ENCODE assay signal across 8 cellular contexts in genomic region chr6:85678602-85679444, GRCh38. TPM values are rescaled to one million over a fixed set of nuclear protein-coding genes. Genes with fewer than 3 reads are reported as not detected.
DNase-seq lines count a peak whose midpoint lies in the region; TF ChIP-seq lines count a peak whose summit lies in the region.

No MANE protein-coding gene starts in this region.

- peaks cover 4% of the 10 kb centered on the region for H3K27me3 Mint-ChIP-seq in activated naive CD4-positive, alpha-beta T cell treated with anti-CD3 and anti-CD28 coated beads, Interleukin-2, amount 10 ng/mL, durations not matched to agents 7 days and 5 days

- TF ChIP-seq CTCF in HFF-Myc (IDR thresholded peaks at IDR 0.05; ENCODE audit: low read depth, low read length, missing control alignments) = no peak

- H3K4me1 ChIP-seq in SJSA1 (replicated peaks) = peaks cover 23% of the 10 kb centered on the region

- peaks cover 47% of the 10 kb centered on the region for H3K36me3 ChIP-seq in SJSA1

- no peaks in the 10 kb centered on the region for H3K9me3 ChIP-seq in SJSA1 (replicated peaks)

- H3K4me3 Mint-ChIP-seq in activated naive CD4-positive, alpha-beta T cell treated with anti-CD3 and anti-CD28 coated beads, Interleukin-2, amount 10 ng/mL, durations not matched to agents 7 days and 5 days = peak overlapping the region; percentile 91

- peaks cover 51% of the 10 kb centered on the region for H3K4me1 Mint-ChIP-seq in activated naive CD4-positive, alpha-beta T cell treated with anti-CD3 and anti-CD28 coated beads, Interleukin-2, amount 10 ng/mL, durations not matched to agents 7 days and 5 days

- peaks cover 4% of the 10 kb centered on the region for H3K9me3 Mint-ChIP-seq in activated naive CD4-positive, alpha-beta T cell treated with anti-CD3 and anti-CD28 coated beads, Interleukin-2, amount 10 ng/mL, durations not matched to agents 7 days and 5 days

- peaks cover 52% of the 10 kb centered on the region for H3K36me3 Mint-ChIP-seq in activated naive CD4-positive, alpha-beta T cell treated with anti-CD3 and anti-CD28 coated beads, Interleukin-2, amount 10 ng/mL, durations not matched to agents 7 days and 5 days

- peak overlapping the region; percentile 95 for H3K4me3 ChIP-seq in HFF-Myc (replicated peaks; ENCODE audit: low read depth, low read length)
- H3K4me3 ChIP-seq in SJSA1 = peak overlapping the region; percentile 74

- H3K27me3 ChIP-seq in SJSA1 (replicated peaks) = no peaks in the 10 kb centered on the region

- peak overlapping the region; percentile 97 for H3K27ac Mint-ChIP-seq in activated naive CD4-positive, alpha-beta T cell treated with anti-CD3 and anti-CD28 coated beads, Interleukin-2, amount 10 ng/mL, durations not matched to agents 7 days and 5 days

- CTCF ChIA-PET in activated naive CD4-positive, alpha-beta T cell treated with anti-CD3 and anti-CD28 coated beads, Interleukin-2, amount 10 ng/mL, durations not matched to agents 7 days and 5 days (lab: Charles Lee) = interaction anchor here (1.0 to 1.7 kb wide), 7 partner anchors 27 to 194 kb away, joined by 3 to 21 read pairs (median 4); partner anchors contain the start of genes SNX14 and SYNCRIP

- DNase-seq in GM04504 (ENCODE audit: low read depth) (peak; percentile 98), HFF-Myc (ENCODE audit: extremely low read depth, low read depth) (peak; percentile 98), MV-4-11 (lab: John Stamatoyannopoulos, UW) (peak; percentile 98), SJSA1 (ENCODE audit: low read depth in 1 of 2, low spot score in 2 of 2) (peak; percentile 98 to 99), globus pallidus (ENCODE audit: low spot score) (peak; percentile 99), occipital lobe (lab: John Stamatoyannopoulos, UW) (peak; percentile 97)
- DNase-seq in activated naive CD4-positive, alpha-beta T cell treated with anti-CD3 and anti-CD28 coated beads, Interleukin-2, amount 10 ng/mL, durations not matched to agents 7 days and 5 days = peak; percentile 98

- H3K27ac ChIP-seq in SJSA1 (peak overlapping the region; percentile 96), temporal lobe (ENCODE audit: low read depth, low read length) (peak overlapping the region; percentile 82)

RNA-seq across cellular contexts. Expression of gene SYNCRIP, which starts 36.1 kb away (rescaled TPM):
- total RNA-seq in SJSA1 (2014; rRNA removed; shearing (Covaris generic)) = 76.0 and 93.4 TPM in 2 replicates
- total RNA-seq in occipital lobe (118 TPM), temporal lobe (85.3 TPM)

Comparison
In these comparisons a context has a peak if more than half of its experiments do, and no peak if none do; other contexts are left out.
1. Peak in every context shown above with its lines: DNase-seq, H3K4me3 ChIP-seq and H3K27ac ChIP-seq.